28 cellular contexts compared by ENCODE assay signal in genomic region chrX:121496966-121497365, GRCh38.
A peak's percentile ranks its signal among the peaks of the same experiment; 100 is the strongest.
DNase-seq lines count a peak whose midpoint lies in the region; ATAC-seq, FAIRE-seq and TF ChIP-seq lines count a peak whose summit lies in the region.
"Had no signal": no experiment of that assay in that cellular context is flagged by ENCODE, and none has a peak within 500 bp of the region (broad histone marks: within the 10 kb centered on the region; RNA-seq: fewer than 3 reads in every experiment).

No MANE protein-coding gene starts in this region.

- H3K79me2 ChIP-seq in DND-41 (ENCODE audit: insufficient read depth, low read length): no peaks in the 10 kb centered on the region

- H2AFZ ChIP-seq in DND-41 (ENCODE audit: low read depth, low read length): 0 out of 2 replicates have a peak overlapping the region, but pooled peaks have one; percentile 5

- H3K27ac ChIP-seq in DND-41 (ENCODE audit: low read length): no peak overlapping the region
- no peak overlapping the region for H3K27ac ChIP-seq in small intestine (ENCODE audit: low read depth in 1 of 2, low read length in 1 of 2)
- H3K27ac ChIP-seq: BLaER1 treated with 17β-estradiol and CSF1 and Interleukin-3, amounts not matched to agents 10 nM and 100 nM; KMS-11 had no signal

- FAIRE-seq in colon (lab: Jason Lieb, UNC) (peak; percentile 65), small intestine (lab: Jason Lieb, UNC) (no peak)
- FAIRE-seq: GM12891, H1 had no signal

- no peak overlapping the region for H3K9ac ChIP-seq in DND-41 (ENCODE audit: low read depth, low read length)
- H3K9ac ChIP-seq in adipocyte (ENCODE audit: low read length): no peak overlapping the region
- H3K9ac ChIP-seq: BLaER1 treated with 17β-estradiol and CSF1 and Interleukin-3, amounts not matched to agents 10 nM and 100 nM; KMS-11; SK-N-SH had no signal

- ATAC-seq in DND-41 (ENCODE audit: insufficient read depth, low read depth): no peak
- ATAC-seq: PC-3 had no signal

- H3K4me1 ChIP-seq in DND-41 (ENCODE audit: insufficient read depth, low read length) (no peaks in the 10 kb centered on the region), adipocyte (ENCODE audit: control insufficient read depth, insufficient read depth, low read length) (no peaks in the 10 kb centered on the region), small intestine (ENCODE audit: control insufficient read depth in 2 of 2, insufficient read depth in 1 of 2, low read depth in 1 of 2, low read length in 1 of 2) (no peaks in the 10 kb centered on the region)
- H3K4me1 ChIP-seq: BLaER1 treated with 17β-estradiol and CSF1 and Interleukin-3, amounts not matched to agents 10 nM and 100 nM had no signal

- no peak overlapping the region for H3K4me2 ChIP-seq in DND-41 (ENCODE audit: insufficient read depth, low read length)
- H3K4me2 ChIP-seq: BLaER1 treated with 17β-estradiol and CSF1 and Interleukin-3, amounts not matched to agents 10 nM and 100 nM; KMS-11; SK-N-SH had no signal

- H4K20me1 ChIP-seq in DND-41 (ENCODE audit: insufficient read depth, low read length): no peaks in the 10 kb centered on the region
- H4K20me1 ChIP-seq: BLaER1 treated with 17β-estradiol and CSF1 and Interleukin-3, amounts not matched to agents 10 nM and 100 nM had no signal

- no peaks in the 10 kb centered on the region for H3K36me3 ChIP-seq in DND-41 (ENCODE audit: insufficient read depth, low read length)
- no peaks in the 10 kb centered on the region for H3K36me3 ChIP-seq in adipocyte (ENCODE audit: control insufficient read depth, insufficient read depth, low read length, severe bottlenecking)
- H3K36me3 ChIP-seq in small intestine (ENCODE audit: control insufficient read depth in 2 of 2, insufficient read depth in 2 of 2, low read length in 2 of 2): no peaks in the 10 kb centered on the region
- H3K36me3 ChIP-seq: BLaER1 treated with 17β-estradiol and CSF1 and Interleukin-3, amounts not matched to agents 10 nM and 100 nM had no signal

- H3K9me3 ChIP-seq in DND-41 (ENCODE audit: insufficient read depth, low read length, severe bottlenecking): no peaks in the 10 kb centered on the region
- no peaks in the 10 kb centered on the region for H3K9me3 ChIP-seq in adipocyte (ENCODE audit: control insufficient read depth, low read length)
- H3K9me3 ChIP-seq in small intestine (ENCODE audit: control insufficient read depth, low read depth): no peaks in the 10 kb centered on the region
- H3K9me3 ChIP-seq: BLaER1 treated with 17β-estradiol and CSF1 and Interleukin-3, amounts not matched to agents 10 nM and 100 nM; SK-N-SH had no signal

- no peak for DNase-seq in DND-41
- peak; percentile 60 for DNase-seq in adipocyte (ENCODE audit: low read depth)
- DNase-seq in iris pigment epithelial cell (ENCODE audit: low read depth): peak; percentile 63
- no peak for DNase-seq in NCI-H226
- no peak for DNase-seq in small intestine
- no peak for DNase-seq in COLO829 (ENCODE audit: low spot score)
- DNase-seq in stimulated activated CD4-positive, alpha-beta T cell treated with anti-CD3 and anti-CD28 coated beads, Interleukin-4, amount 100 ng/mL, for 4 hours: no peak
- DNase-seq: AML-193; CD4-positive, alpha-beta T cell; COR-L47; DMS53; GF-D8; HCEC 1CT; MM.1S; NCI-H1048; NCI-H1417; NCI-H1694; NCI-H2029 treated with DMSO at 0.1 percent for 48 hours; NCI-H2227 treated with DMSO at 0.1 percent for 48 hours; NCI-H510A; NCI-H69; PC-3; SK-N-SH had no signal

- 5 to 14% (median 8%) methylated on average over 1 of the region's 1 CpG for WGBS in small intestine, 3 donors

- H3K27me3 ChIP-seq in DND-41 (ENCODE audit: insufficient read depth, low read length, poor library complexity) (no peaks in the 10 kb centered on the region), adipocyte (replicated peaks; ENCODE audit: control insufficient read depth, insufficient read depth, low read length) (no peaks in the 10 kb centered on the region), small intestine (ENCODE audit: control insufficient read depth in 2 of 2, insufficient read depth in 2 of 2, low read length in 2 of 2) (no peaks in the 10 kb centered on the region)
- H3K27me3 ChIP-seq: BLaER1 treated with 17β-estradiol and CSF1 and Interleukin-3, amounts not matched to agents 10 nM and 100 nM had no signal

- H3K4me3 ChIP-seq in DND-41 (ENCODE audit: low read depth in 1 of 2, low read length in 2 of 2): no peak overlapping the region
- no peak overlapping the region for H3K4me3 ChIP-seq in adipocyte (ENCODE audit: low read length)
- no peak overlapping the region for H3K4me3 ChIP-seq in small intestine (ENCODE audit: low read depth in 1 of 2, low read length in 2 of 2)
- H3K4me3 ChIP-seq: BLaER1 treated with 17β-estradiol and CSF1 and Interleukin-3, amounts not matched to agents 10 nM and 100 nM had no signal

- no peak for TF ChIP-seq CTCF in DND-41 (IDR thresholded peaks at IDR 0.05; ENCODE audit: borderline replicate concordance, extremely low read depth, low read length, poor library complexity, severe bottlenecking)

Comparison
In these comparisons a context has a peak if more than half of its experiments do, and no peak if none do; other contexts are left out.
1. DNase-seq: peak in adipocyte (single experiment) and iris pigment epithelial cell (single experiment); none in DND-41 (single experiment), NCI-H226 (single experiment), small intestine (single experiment), COLO829 (single experiment) and stimulated activated CD4-positive, alpha-beta T cell treated with anti-CD3 and anti-CD28 coated beads, Interleukin-4, amount 100 ng/mL, for 4 hours (0 of 2).